Comparison of ENCODE assay signal across 9 cellular contexts in the genomic region with DNA sequence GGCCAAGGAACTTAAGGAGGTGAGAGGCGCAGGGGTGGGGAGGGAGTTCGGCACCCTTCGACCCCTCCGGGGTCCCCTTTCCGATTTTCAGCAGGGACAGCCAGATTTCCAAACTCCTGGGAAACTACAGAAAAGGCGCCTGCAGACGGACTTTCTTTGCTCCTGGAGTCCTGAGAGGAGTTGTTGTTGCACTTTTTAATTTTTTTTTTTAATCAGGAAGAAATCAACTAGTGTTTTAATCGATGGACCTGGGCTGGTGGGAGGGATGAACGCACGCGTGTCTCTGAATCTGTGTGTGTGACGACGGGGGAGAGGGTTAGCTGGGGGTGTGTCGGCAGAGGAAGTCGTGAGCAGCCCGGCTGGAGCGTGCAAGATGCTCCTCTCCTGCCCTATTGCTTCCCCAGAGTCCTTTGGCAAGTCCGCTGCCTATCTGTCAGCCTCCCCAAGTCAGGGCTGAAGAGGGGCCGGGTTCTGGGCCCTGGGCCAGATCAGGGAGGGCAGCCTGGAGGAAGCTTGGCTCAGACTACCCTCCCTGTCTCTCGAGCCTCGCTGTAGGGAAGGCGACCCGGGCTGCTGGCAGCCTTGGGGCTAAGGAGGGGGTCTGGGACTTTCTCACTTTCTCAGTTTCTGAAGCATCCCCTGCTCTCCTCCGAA. TPM values are rescaled to one million over a fixed set of nuclear protein-coding genes. Genes with fewer than 3 reads are reported as not detected.
DNase-seq lines count a peak whose midpoint lies in the region; ATAC-seq and TF ChIP-seq lines count a peak whose summit lies in the region.
"Had no signal": no experiment of that assay in that cellular context is flagged by ENCODE, and none has a peak within 500 bp of the region (broad histone marks: within the 10 kb centered on the region; RNA-seq: fewer than 3 reads in every experiment).

No MANE protein-coding gene starts in this region.

- ATAC-seq in GM18861 (IDR thresholded peaks at IDR 0.05; ENCODE audit: unreplicated experiment) = no peak
- no peak for ATAC-seq in GM21381 (IDR thresholded peaks at IDR 0.05; ENCODE audit: unreplicated experiment)

- peaks cover 33% of the 10 kb centered on the region for H3K4me1 Mint-ChIP-seq in brain

- no peak for TF ChIP-seq CTCF in KMS-11 (conservative IDR thresholded peaks at IDR 0.05; ENCODE audit: low read depth, low read length)
- TF ChIP-seq CTCF in brain (conservative IDR thresholded peaks at IDR 0.05) = no peak

- H3K79me2 ChIP-seq in KMS-11 (ENCODE audit: insufficient read depth, low read depth) = no peaks in the 10 kb centered on the region

- H3K9me3 ChIP-seq in ES-I3 (ENCODE audit: control insufficient read depth, insufficient read depth, low read length) (no peaks in the 10 kb centered on the region), iPS-18c (ENCODE audit: control insufficient read depth, insufficient read depth, low read length) (peaks cover 5% of the 10 kb centered on the region), skeletal muscle satellite cell (replicated peaks; ENCODE audit: low read length) (no peaks in the 10 kb centered on the region)

- H3K4me2 ChIP-seq in KMS-11 = peak overlapping the region; percentile 94; the same call in 1 of the 2 replicates
- peak overlapping the region; percentile 87 for H3K4me2 ChIP-seq in skeletal muscle satellite cell (ENCODE audit: low read length)

- H3K4me1 ChIP-seq in ES-I3 (ENCODE audit: insufficient read depth, low read length) = no peaks in the 10 kb centered on the region; the same call in 1 of the 2 replicates
- peaks cover 21% of the 10 kb centered on the region for H3K4me1 ChIP-seq in KMS-11 (ENCODE audit: low read depth, poor library complexity, severe bottlenecking)
- H3K4me1 ChIP-seq in skeletal muscle satellite cell (ENCODE audit: control insufficient read depth, insufficient read depth, low read length) = peaks cover 27% of the 10 kb centered on the region

- no peaks in the 10 kb centered on the region for H4K20me1 ChIP-seq in KMS-11 (ENCODE audit: insufficient read depth)

- H3K4me3 Mint-ChIP-seq in brain = peak overlapping the region; percentile 90 to 94 (median 92)

- no peaks in the 10 kb centered on the region for H3K36me3 Mint-ChIP-seq in brain

- H3K36me3 ChIP-seq in ES-I3 (ENCODE audit: insufficient read depth, low read length) (no peaks in the 10 kb centered on the region), KMS-11 (ENCODE audit: insufficient read depth) (no peaks in the 10 kb centered on the region), skeletal muscle satellite cell (ENCODE audit: insufficient read depth, low read length) (no peaks in the 10 kb centered on the region)

- peak overlapping the region; percentile 36 to 83 (median 57) for H3K27ac Mint-ChIP-seq in brain

- H3K27ac ChIP-seq in KMS-11 = no peak overlapping the region

- H3K27me3 ChIP-seq in KMS-11 (ENCODE audit: insufficient read depth, low read depth) = 0 out of 2 replicates have a peak, but pooled peaks cover 3% of the 10 kb centered on the region
- no peaks in the 10 kb centered on the region for H3K27me3 ChIP-seq in skeletal muscle satellite cell (ENCODE audit: control insufficient read depth, insufficient read depth, low read length)

- peak overlapping the region; percentile 85; the same call in 1 of the 2 replicates for H2AFZ ChIP-seq in KMS-11 (ENCODE audit: low read depth)

- H3K9ac ChIP-seq in ES-I3 (ENCODE audit: low read depth, low read length) = peak overlapping the region; percentile 63; the same call in 1 of the 2 replicates
- H3K9ac ChIP-seq in KMS-11 = no peak overlapping the region; the same call in 1 of the 2 replicates
- peak overlapping the region; percentile 96 for H3K9ac ChIP-seq in skeletal muscle satellite cell (ENCODE audit: low read depth, low read length)

- peaks cover 43% of the 10 kb centered on the region for H3K27me3 Mint-ChIP-seq in brain

- H3K4me3 ChIP-seq in KMS-11 (IDR thresholded peaks at IDR 0.05; ENCODE audit: insufficient read depth, low read depth, low read length) = no peak overlapping the region
- peak overlapping the region; percentile 73 for H3K4me3 ChIP-seq in iPS-18c (ENCODE audit: insufficient read depth, low read depth, low read length)
- H3K4me3 ChIP-seq in skeletal muscle satellite cell (ENCODE audit: low read length) = peak overlapping the region; percentile 94

- H3K9me3 Mint-ChIP-seq in brain = no peaks in the 10 kb centered on the region

- no peak for DNase-seq in NCI-H345 (lab: John Stamatoyannopoulos, UW)

RNA-seq across cellular contexts. Expression of a gene that starts 0.7 kb away (rescaled TPM):
- 0.93 TPM for polyA plus RNA-seq in brain (ENCODE audit: insufficient read depth, low read depth, low replicate concordance)
- total RNA-seq in skeletal muscle satellite cell (2012; rRNA removed) = 7.9 and 9.9 TPM in 2 replicates
- total RNA-seq: T-helper 1 cell treated with Interleukin-12 subunit alpha and Interleukin-12 subunit beta and Interleukin-4 antibody, amounts not matched to agents 30 ng/mL and 1 ng/mL, for 36 hours had no signal
